11 cellular contexts compared by ENCODE assay signal in genomic region chr3:160012108-160012507, GRCh38. TPM values are rescaled to one million over a fixed set of nuclear protein-coding genes. Genes with fewer than 3 reads are reported as not detected.
DNase-seq lines count a peak whose midpoint lies in the region; ATAC-seq and TF ChIP-seq lines count a peak whose summit lies in the region.
"Had no signal": no experiment of that assay in that cellular context is flagged by ENCODE, and none has a peak within 500 bp of the region (broad histone marks: within the 10 kb centered on the region; RNA-seq: fewer than 3 reads in every experiment).

No MANE protein-coding gene starts in this region.

- no peaks in the 10 kb centered on the region for H3K27me3 Mint-ChIP-seq in activated T-cell treated with anti-CD3 and anti-CD28 coated beads, Interleukin-2, amount 50 U/mL, for 72 hours (ENCODE audit: low read depth)
- no peaks in the 10 kb centered on the region for H3K27me3 Mint-ChIP-seq in stimulated activated naive CD8-positive, alpha-beta T cell treated with anti-CD3 and anti-CD28 coated beads, Interleukin-15, amount 100 ng/mL, for 72 hours

- H3K36me3 Mint-ChIP-seq in activated T-cell treated with anti-CD3 and anti-CD28 coated beads, Interleukin-2, amount 50 U/mL, for 72 hours (ENCODE audit: insufficient read depth in 2 of 2): no peaks in the 10 kb centered on the region

- peak overlapping the region in 1 of 2 donors; percentile 3 for H3K4me3 Mint-ChIP-seq in activated T-cell treated with anti-CD3 and anti-CD28 coated beads, Interleukin-2, amount 50 U/mL, for 72 hours
- no peak overlapping the region for H3K4me3 Mint-ChIP-seq in stimulated activated naive CD8-positive, alpha-beta T cell treated with anti-CD3 and anti-CD28 coated beads, Interleukin-15, amount 100 ng/mL, for 72 hours
- H3K4me3 Mint-ChIP-seq: HFFc6 had no signal

- intact Hi-C loops in thyroid gland (cut with DNase I): no loop called here

- H3K4me1 Mint-ChIP-seq in activated T-cell treated with anti-CD3 and anti-CD28 coated beads, Interleukin-2, amount 50 U/mL, for 72 hours (ENCODE audit: low read depth): peaks cover 8% of the 10 kb centered on the region
- H3K4me1 Mint-ChIP-seq in stimulated activated naive CD8-positive, alpha-beta T cell treated with anti-CD3 and anti-CD28 coated beads, Interleukin-15, amount 100 ng/mL, for 72 hours: peaks cover 16% of the 10 kb centered on the region

- TF ChIP-seq CTCF in thyroid gland (IDR thresholded peaks at IDR 0.05): no peak

- no peaks in the 10 kb centered on the region for H3K9me3 Mint-ChIP-seq in activated T-cell treated with anti-CD3 and anti-CD28 coated beads, Interleukin-2, amount 50 U/mL, for 72 hours
- H3K9me3 Mint-ChIP-seq in stimulated activated naive CD8-positive, alpha-beta T cell treated with anti-CD3 and anti-CD28 coated beads, Interleukin-15, amount 100 ng/mL, for 72 hours: no peaks in the 10 kb centered on the region
- H3K9me3 Mint-ChIP-seq: HFFc6 had no signal

- no peak overlapping the region for H3K27ac ChIP-seq in thyroid gland

- no peak overlapping the region for H3K4me3 ChIP-seq in thyroid gland (replicated peaks in 1 of 3)

- H3K9me3 ChIP-seq in thyroid gland: no peaks in the 10 kb centered on the region

- H3K4me1 ChIP-seq in thyroid gland: no peaks in the 10 kb centered on the region

- no peak for DNase-seq in activated T-cell treated with anti-CD3 and anti-CD28 coated beads, Interleukin-2, amount 50 U/mL, for 72 hours
- no peak for DNase-seq in activated T-cell treated with anti-CD3 and anti-CD28 coated beads, Interleukin-2, amount 50 U/mL, for 1 hour
- DNase-seq in stimulated activated naive CD8-positive, alpha-beta T cell treated with anti-CD3 and anti-CD28 coated beads, Interleukin-15, amount 100 ng/mL, for 72 hours: no peak
- DNase-seq in Kasumi-1 (lab: John Stamatoyannopoulos, UW): no peak
- no peak for DNase-seq in HPDE6-E6E7 (ENCODE audit: extremely low spot score)
- no peak for DNase-seq in thyroid gland
- DNase-seq: AML-193, HFFc6, NCI-H82 had no signal

- peak overlapping the region; percentile 1 for H3K27ac Mint-ChIP-seq in activated T-cell treated with anti-CD3 and anti-CD28 coated beads, Interleukin-2, amount 50 U/mL, for 72 hours
- no peak overlapping the region for H3K27ac Mint-ChIP-seq in stimulated activated naive CD8-positive, alpha-beta T cell treated with anti-CD3 and anti-CD28 coated beads, Interleukin-15, amount 100 ng/mL, for 72 hours
- H3K27ac Mint-ChIP-seq: HFFc6 had no signal

- peak in 1 of 2 donors; percentile 54 for ATAC-seq in activated T-cell treated with anti-CD3 and anti-CD28 coated beads, Interleukin-2, amount 50 U/mL, for 72 hours (replicated peaks in 1 of 2)
- ATAC-seq in HG02623 (IDR thresholded peaks at IDR 0.05; ENCODE audit: unreplicated experiment): peak; percentile 88
- peak; percentile 77 for ATAC-seq in HG03575 (IDR thresholded peaks at IDR 0.05; ENCODE audit: extremely low read depth, insufficient number of reproducible peaks, low FRiP score, unreplicated experiment)
- peak; percentile 72 for ATAC-seq in stimulated activated naive CD8-positive, alpha-beta T cell treated with anti-CD3 and anti-CD28 coated beads, Interleukin-15, amount 100 ng/mL, for 72 hours

- no peaks in the 10 kb centered on the region for H3K27me3 ChIP-seq in thyroid gland

- no peaks in the 10 kb centered on the region for H3K36me3 ChIP-seq in thyroid gland

- WGBS in thyroid gland, 2 donors: 75 to 81% methylated on average over 2 of the region's 2 CpGs

- TF ChIP-seq POLR2A in thyroid gland (IDR thresholded peaks at IDR 0.05): no peak

RNA-seq across cellular contexts. Expression of gene IL12A, which starts 23.5 kb away (rescaled TPM):
- total RNA-seq in activated T-cell treated with anti-CD3 and anti-CD28 coated beads, Interleukin-2, amount 50 U/mL, for 72 hours: not detected
- total RNA-seq in thyroid gland: 1 to 10 TPM in 1 of 4 donors, under 1 TPM in 1, not detected in 2; 0.75 to 1.4 TPM
